Comparison of ENCODE assay signal across 14 cellular contexts in genomic region chr15:70742928-70743327, GRCh38. TPM values are rescaled to one million over a fixed set of nuclear protein-coding genes. Genes with fewer than 3 reads are reported as not detected.
DNase-seq lines count a peak whose midpoint lies in the region; ATAC-seq and TF ChIP-seq lines count a peak whose summit lies in the region.
"Had no signal": no experiment of that assay in that cellular context is flagged by ENCODE, and none has a peak within 500 bp of the region (broad histone marks: within the 10 kb centered on the region; RNA-seq: fewer than 3 reads in every experiment).

No MANE protein-coding gene starts in this region.

- no TSS peak for BruUV-seq in HCT116 (replicated peaks; lab: Mats Ljungman, UMichigan)

- H3K27me3 ChIP-seq in HCT116 (ENCODE audit: insufficient read depth, low read length) (no peaks in the 10 kb centered on the region), SK-N-SH (ENCODE audit: insufficient read depth) (no peaks in the 10 kb centered on the region), right cardiac atrium (ENCODE audit: control insufficient read depth, insufficient read depth) (no peaks in the 10 kb centered on the region), spleen (replicated peaks in 1 of 7) (no peaks in the 10 kb centered on the region)
- H3K27me3 ChIP-seq: hepatocyte had no signal

- H3F3A ChIP-seq in SK-N-SH (replicated peaks; ENCODE audit: insufficient read depth) = peaks cover 26% of the 10 kb centered on the region

- H2AFZ ChIP-seq in HCT116 (ENCODE audit: low read depth, low read length, poor library complexity, severe bottlenecking) (no peak overlapping the region), SK-N-SH (ENCODE audit: low read depth) (no peak overlapping the region)
- H2AFZ ChIP-seq: hepatocyte had no signal

- H3K27ac ChIP-seq in HCT116 (ENCODE audit: low read depth, low read length) = peak overlapping the region; percentile 47; the same call in 1 of the 2 replicates
- peak overlapping the region; percentile 34 to 56; a peak in 3 of 4 replicates for H3K27ac ChIP-seq in SK-N-SH (ENCODE audit: low read depth in 2 of 2, low read length in 1 of 2)
- peak overlapping the region; percentile 67 for H3K27ac ChIP-seq in right cardiac atrium (ENCODE audit: low read length)
- peak overlapping the region; percentile 31 to 90 (median 78) for H3K27ac ChIP-seq in spleen
- H3K27ac ChIP-seq: hepatocyte had no signal

- peaks cover 30 to 32% of the 10 kb centered on the region in 2 experiments for H3K4me1 ChIP-seq in HCT116 (ENCODE audit: control insufficient read depth in 1 of 2, insufficient read depth in 2 of 2, low read length in 2 of 2)
- peaks cover 5 to 25% of the 10 kb centered on the region in 2 experiments for H3K4me1 ChIP-seq in SK-N-SH (ENCODE audit: control insufficient read depth in 1 of 2, insufficient read depth in 2 of 2, low read depth in 1 of 2, low read length in 1 of 2)
- H3K4me1 ChIP-seq in right cardiac atrium (ENCODE audit: control insufficient read depth, insufficient read depth, low read length) = peaks cover 4% of the 10 kb centered on the region
- H3K4me1 ChIP-seq in spleen = peaks cover 16 to 53% (median 33%) of the 10 kb centered on the region in 6 donors

- TF ChIP-seq CTCF in HCT116 (IDR thresholded peaks at IDR 0.05 in 2 of 3, conservative IDR thresholded peaks at IDR 0.05 in 1 of 3; ENCODE audit: borderline replicate concordance in 1 of 3, insufficient read depth in 1 of 3, low read depth in 2 of 3, low read length in 2 of 3) (no peak), SK-N-SH (IDR thresholded peaks at IDR 0.05) (no peak), spleen (IDR thresholded peaks at IDR 0.05 in 8 of 11, conservative IDR thresholded peaks at IDR 0.05 in 3 of 11) (no peak)

- intact Hi-C loops in HCT116 (cut with micrococcal nuclease) = no loop called here
- intact Hi-C loops in right cardiac atrium (cut with DNase I) = no loop called here
- intact Hi-C loops in spleen (cut with DNase I; ENCODE audit: low total_unique reads) = no loop called here

- DNase-seq in HCT116 (ENCODE audit: low read depth, low spot score) = no peak
- no peak for DNase-seq in SK-N-SH
- DNase-seq in right cardiac atrium = no peak
- DNase-seq in spleen = no peak
- no peak for DNase-seq in NCI-H345 treated with DMSO at 0.1 percent for 48 hours (lab: John Stamatoyannopoulos, UW; ENCODE audit: unreplicated experiment)
- no peak for DNase-seq in GM03348 (ENCODE audit: low spot score)
- DNase-seq: activated effector memory CD4-positive, alpha-beta T cell treated with anti-CD3 and anti-CD28 coated beads, Interleukin-2, amount 50 U/mL, for 16 hours; cortex of kidney; NCI-H2107; SHP77 treated with DMSO at 0.1 percent for 48 hours; stimulated activated naive CD4-positive, alpha-beta T cell treated with Interleukin-2 at 50 U/mL for 16 hours had no signal

- RAD21 ChIA-PET in HCT116 (lab: Charles Lee; ENCODE audit: low non-redundant PET in 1 of 2, low total read pairs in 2 of 2, uncharacterized antibody in 2 of 2, unreplicated experiment in 2 of 2) = no interaction called here

- peak overlapping the region; percentile 50 for H3K9ac ChIP-seq in HCT116 (ENCODE audit: low read length)
- no peak overlapping the region; the same call in 1 of the 2 replicates for H3K9ac ChIP-seq in SK-N-SH

- ATAC-seq in HCT116 (0 out of 2 replicates have a peak, but pooled peaks have one; percentile 16), right cardiac atrium (no peak), GM18861 (IDR thresholded peaks at IDR 0.05; ENCODE audit: unreplicated experiment) (no peak), HG03025 (IDR thresholded peaks at IDR 0.05; ENCODE audit: low FRiP score, unreplicated experiment) (no peak)

- WGBS in SK-N-SH (ENCODE audit: low lambda C conversion rate) = 41% methylated on average over 3 of the region's 3 CpGs
- 31% methylated on average over 3 of the region's 3 CpGs for WGBS in right cardiac atrium
- 11 to 47% (median 23%) methylated on average over 3 of the region's 3 CpGs for WGBS in spleen, 5 donors

- H3K9me3 ChIP-seq in HCT116 (ENCODE audit: control insufficient read depth in 1 of 2, insufficient read depth in 1 of 2, low read depth in 1 of 2, low read length in 2 of 2) (no peaks in the 10 kb centered on the region), SK-N-SH (no peaks in the 10 kb centered on the region; the same call in 1 of the 2 replicates), right cardiac atrium (ENCODE audit: control insufficient read depth, low read length) (no peaks in the 10 kb centered on the region), spleen (no peaks in the 10 kb centered on the region)

- no peaks in the 10 kb centered on the region for H3K36me3 ChIP-seq in HCT116 (ENCODE audit: control insufficient read depth in 1 of 2, insufficient read depth in 2 of 2, low read length in 2 of 2)
- H3K36me3 ChIP-seq in SK-N-SH (replicated peaks in 1 of 2; ENCODE audit: control insufficient read depth in 1 of 2, insufficient read depth in 2 of 2, low read length in 1 of 2) = peaks cover 0 to 21% of the 10 kb centered on the region in 2 experiments
- H3K36me3 ChIP-seq in spleen = no peaks in the 10 kb centered on the region

- CTCF ChIA-PET in HCT116 (lab: Charles Lee) (interaction anchor here (2.2 kb wide), 1 partner anchor 69 kb away, joined by 10 read pairs; no protein-coding TSS in a partner anchor), SK-N-SH (lab: Yijun Ruan, JAX) (interaction anchor here (1.0 to 1.8 kb wide), 3 partner anchors 12 to 62 kb away, joined by 3 to 6 read pairs (median 4); no protein-coding TSS in a partner anchor)

- no peak for TF ChIP-seq RAD21 in HCT116 (IDR thresholded peaks at IDR 0.05; ENCODE audit: low read depth)
- no peak for TF ChIP-seq RAD21 in SK-N-SH (IDR thresholded peaks at IDR 0.05; ENCODE audit: low read length)

- no peaks in the 10 kb centered on the region for H4K20me1 ChIP-seq in HCT116 (ENCODE audit: insufficient read depth)
- H4K20me1 ChIP-seq in SK-N-SH (ENCODE audit: insufficient read depth) = peaks cover 68% of the 10 kb centered on the region

- peak overlapping the region; percentile 66 for H3K4me2 ChIP-seq in HCT116 (ENCODE audit: low read length)
- H3K4me2 ChIP-seq in SK-N-SH = peak overlapping the region; percentile 47; the same call in 1 of the 2 replicates
- H3K4me2 ChIP-seq: hepatocyte had no signal

- H3K9me2 ChIP-seq in HCT116 (ENCODE audit: insufficient read depth) (no peaks in the 10 kb centered on the region), SK-N-SH (no peaks in the 10 kb centered on the region)

- no peak for TF ChIP-seq EP300 in SK-N-SH (IDR thresholded peaks at IDR 0.05; ENCODE audit: borderline replicate concordance in 1 of 2, low read depth in 1 of 2, low read length in 1 of 2)

- TF ChIP-seq POLR2A in HCT116 (IDR thresholded peaks at IDR 0.05; ENCODE audit: borderline replicate concordance, extremely low read depth, insufficient read depth, insufficient read length) (no peak), spleen (IDR thresholded peaks at IDR 0.05) (no peak)

- H3K79me2 ChIP-seq in HCT116 (ENCODE audit: insufficient read depth, low read length) (peaks cover 28% of the 10 kb centered on the region), SK-N-SH (ENCODE audit: insufficient read depth) (peaks cover 99% of the 10 kb centered on the region)

- H3K4me3 ChIP-seq in HCT116 (replicated peaks in 1 of 2; ENCODE audit: low read depth in 1 of 2, low read length in 2 of 2) (peak overlapping the region in 1 of 2 experiments; percentile 47; a peak in 2 of 4 replicates), SK-N-SH (ENCODE audit: low read depth in 2 of 2, low read length in 1 of 2) (no peak overlapping the region), right cardiac atrium (ENCODE audit: low read length) (peak overlapping the region; percentile 73), spleen (no peak overlapping the region)
- H3K4me3 ChIP-seq: hepatocyte had no signal

- POLR2A ChIA-PET in HCT116 (lab: Charles Lee) (interaction anchor here (0.7 kb wide), 1 partner anchor 120 kb away, joined by 4 read pairs; no protein-coding TSS in a partner anchor), SK-N-SH (lab: Yijun Ruan, JAX) (no interaction called here)

TF ChIP-seq in HCT116, 20 proteins besides CTCF, POLR2A, EP300 and RAD21 (continues in another document):
- TF ChIP-seq POLR2AphosphoS5 (IDR thresholded peaks at IDR 0.05; ENCODE audit: low read depth, low read length) (no peak), CEBPB (IDR thresholded peaks at IDR 0.05; ENCODE audit: low read depth) (no peak), ZNF274 (IDR thresholded peaks at IDR 0.05; ENCODE audit: low read depth, low read length) (no peak), JUND (IDR thresholded peaks at IDR 0.05) (no peak), ELF1 (IDR thresholded peaks at IDR 0.05; ENCODE audit: borderline replicate concordance, low read depth) (no peak), SRF (IDR thresholded peaks at IDR 0.05; ENCODE audit: low read depth) (no peak), EGR1 (IDR thresholded peaks at IDR 0.05; ENCODE audit: low read depth) (no peak), CBX3 (IDR thresholded peaks at IDR 0.05; ENCODE audit: low read depth) (no peak), SP1 (IDR thresholded peaks at IDR 0.05; ENCODE audit: low read depth) (no peak), YY1 (IDR thresholded peaks at IDR 0.05; ENCODE audit: extremely low read depth, insufficient replicate concordance, low read depth, low read length) (no peak)

TF ChIP-seq in SK-N-SH, 30 proteins besides CTCF, POLR2A, EP300 and RAD21 (continues in another document):
- TF ChIP-seq ELF1 (IDR thresholded peaks at IDR 0.05) (no peak), ZBTB33 (IDR thresholded peaks at IDR 0.05; ENCODE audit: borderline replicate concordance, low read depth) (no peak), MXI1 (IDR thresholded peaks at IDR 0.05; ENCODE audit: low read depth, low read length) (no peak), RFX5 (IDR thresholded peaks at IDR 0.05; ENCODE audit: low read length) (no peak)

RNA-seq across cellular contexts. Expression of gene UACA, which starts 20.4 kb away (rescaled TPM):
- total RNA-seq in HCT116 (2021; ENCODE audit: unreplicated experiment) = 47.4 TPM
- polyA plus RNA-seq in HCT116 (2012) = 54.6 and 59.5 TPM in 2 replicates
- 35.9 and 57.1 TPM in 2 replicates for polyA plus RNA-seq in SK-N-SH (2012; rRNA removed)
- polyA plus RNA-seq in SK-N-SH (2012; cell fraction: cytosol; rRNA removed) = 21.5 and 27.6 TPM in 2 replicates
- 156 and 175 TPM in 2 replicates for polyA plus RNA-seq in SK-N-SH (2012; cell fraction: nucleus; rRNA removed)
- total RNA-seq in right cardiac atrium = 10 to 100 TPM; 29.7 to 61.6 (median 48.5) TPM
- 28.9 TPM for polyA plus RNA-seq in right cardiac atrium
- total RNA-seq in spleen = 100 to 1,000 TPM in 1 of 7 donors, 10 to 100 TPM in 6; 47.4 to 113 (median 85.3) TPM
- 10 to 100 TPM; 21.9 to 94.2 (median 62.9) TPM for polyA plus RNA-seq in spleen

Comparison
In these comparisons a context has a peak if more than half of its experiments do, and no peak if none do; other contexts are left out.
1. Of the 11 proteins assayed by ChIP-seq in both SK-N-SH and HCT116: peak only in SK-N-SH: MAX; only in HCT116: none; in both: none; in neither: 10.